ENCODE assay signal across 10 cellular contexts in the genomic region with DNA sequence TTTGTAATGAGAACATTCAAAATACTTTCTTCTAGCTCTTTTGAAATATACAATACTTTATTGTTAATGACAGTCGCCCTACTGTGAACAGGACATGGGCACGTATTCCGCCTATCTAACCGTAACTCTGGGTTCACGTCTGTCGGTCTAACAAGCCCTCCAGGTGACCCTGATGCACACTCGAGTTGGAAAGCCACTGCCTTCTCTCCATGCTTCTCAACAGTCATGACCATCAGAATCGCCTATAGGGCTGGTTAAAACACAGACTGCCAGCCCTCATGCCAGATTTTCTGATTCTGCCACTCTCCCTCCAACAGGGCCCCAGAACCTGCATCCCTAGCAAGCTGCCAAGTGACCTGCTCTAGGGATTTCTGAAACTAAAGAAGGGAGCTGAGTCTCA.
DNase-seq lines count a peak whose midpoint lies in the region; ATAC-seq and TF ChIP-seq lines count a peak whose summit lies in the region.
"Had no signal": no experiment of that assay in that cellular context is flagged by ENCODE, and none has a peak within 500 bp of the region (broad histone marks: within the 10 kb centered on the region; RNA-seq: fewer than 3 reads in every experiment).

No MANE protein-coding gene starts in this region.

- H3K9me3 ChIP-seq in T-helper 17 cell (ENCODE audit: control insufficient read depth, low read length, poor library complexity, severe bottlenecking), result no peaks in the 10 kb centered on the region

- no peak for TF ChIP-seq CTCF in HL-60 (IDR thresholded peaks at IDR 0.05; ENCODE audit: insufficient read depth, low read length)

- peak overlapping the region; percentile 98 for H3K27ac Mint-ChIP-seq in T-helper 17 cell

- no peak for ATAC-seq in T-helper 17 cell
- ATAC-seq in GM21526 (IDR thresholded peaks at IDR 0.05; ENCODE audit: low FRiP score, unreplicated experiment), result no peak

- no peaks in the 10 kb centered on the region for H3K27me3 Mint-ChIP-seq in T-helper 17 cell

- peak overlapping the region; percentile 77 for H3K4me3 Mint-ChIP-seq in T-helper 17 cell

- H3K36me3 Mint-ChIP-seq in T-helper 17 cell (ENCODE audit: low read depth), result peaks cover 2% of the 10 kb centered on the region

- peaks cover 79% of the 10 kb centered on the region for H3K4me1 Mint-ChIP-seq in T-helper 17 cell

- no peak for DNase-seq in HL-60 (ENCODE audit: low read depth in 1 of 2, low spot score in 1 of 2)
- no peak for DNase-seq in T-helper 17 cell
- no peak for DNase-seq in epithelial cell of prostate (ENCODE audit: low read depth, low spot score)
- peak; percentile 23 for DNase-seq in stimulated activated CD8-positive, alpha-beta memory T cell treated with anti-CD3 and anti-CD28 coated beads, Interleukin-4, amount 100 ng/mL, for 48 hours
- DNase-seq in NCI-H748 treated with DMSO at 0.1 percent for 48 hours (lab: John Stamatoyannopoulos, UW), result no peak
- no peak for DNase-seq in NCI-H526 treated with DMSO at 0.1 percent for 48 hours (lab: John Stamatoyannopoulos, UW)
- DNase-seq in NCI-H1930 (lab: John Stamatoyannopoulos, UW), result no peak
- DNase-seq: NCI-H526 had no signal

- H3K27ac ChIP-seq in HL-60 (replicated peaks) (peak overlapping the region; percentile 96), epithelial cell of prostate (peak overlapping the region; percentile 97)

- no peak overlapping the region for H3K4me3 ChIP-seq in HL-60 (replicated peaks; ENCODE audit: insufficient read depth, low read length)
- H3K4me3 ChIP-seq: lung had no signal

- no peaks in the 10 kb centered on the region for H3K27me3 ChIP-seq in HL-60 (ENCODE audit: insufficient read depth, poor library complexity, severe bottlenecking)
